Comparison of ENCODE assay signal across 17 cellular contexts in genomic region chr12:89417246-89417977, GRCh38.
DNase-seq lines count a peak whose midpoint lies in the region; ATAC-seq and TF ChIP-seq lines count a peak whose summit lies in the region.
"Had no signal": no experiment of that assay in that cellular context is flagged by ENCODE, and none has a peak within 500 bp of the region (broad histone marks: within the 10 kb centered on the region; RNA-seq: fewer than 3 reads in every experiment).

No MANE protein-coding gene starts in this region.

- peak overlapping the region; percentile 80 to 90 for H4K8ac ChIP-seq in IMR-90 (ENCODE audit: low read depth in 2 of 2, low read length in 2 of 2)

- no peak overlapping the region for H3K27ac Mint-ChIP-seq in activated CD4-positive, alpha-beta T cell treated with anti-CD3 and anti-CD28 coated beads, Interleukin-2, amount 10 ng/mL, durations not matched to agents 24 days and 14 days
- H3K27ac Mint-ChIP-seq: activated CD8-positive, alpha-beta T cell treated with anti-CD3 and anti-CD28 coated beads, Interleukin-2, amount 10 ng/mL, durations not matched to agents 7 days and 5 days; activated naive CD4-positive, alpha-beta T cell treated with anti-CD3 and anti-CD28 coated beads for 36 hours; T-cell had no signal

- no peaks in the 10 kb centered on the region for H3K36me3 ChIP-seq in IMR-90 (ENCODE audit: control insufficient read depth, insufficient read depth, low read length)
- H3K36me3 ChIP-seq in stomach smooth muscle (ENCODE audit: control insufficient read depth in 2 of 2, insufficient read depth in 2 of 2, low read length in 2 of 2): no peaks in the 10 kb centered on the region
- H3K36me3 ChIP-seq: HAP-1, heart left ventricle had no signal

- H3K4me3 ChIP-seq in IMR-90 (ENCODE audit: insufficient read depth, low read depth, low read length) (no peak overlapping the region), fibroblast of villous mesenchyme (ENCODE audit: low read depth, low read length) (no peak overlapping the region), stomach smooth muscle (ENCODE audit: low read length in 2 of 2) (peak overlapping the region; percentile 28 to 40)
- H3K4me3 ChIP-seq: HAP-1, heart left ventricle had no signal

- no peaks in the 10 kb centered on the region for H3K27me3 Mint-ChIP-seq in activated CD4-positive, alpha-beta T cell treated with anti-CD3 and anti-CD28 coated beads, Interleukin-2, amount 10 ng/mL, durations not matched to agents 24 days and 14 days
- H3K27me3 Mint-ChIP-seq: T-cell had no signal

- CTCF ChIA-PET in IMR-90 (lab: Yijun Ruan, JAX): no interaction called here

- H3K27ac ChIP-seq in IMR-90 (ENCODE audit: insufficient read depth, low read length) (peak overlapping the region; percentile 72), stomach smooth muscle (ENCODE audit: low read length) (peak overlapping the region; percentile 12)

- no peak overlapping the region for H3K4me3 Mint-ChIP-seq in activated CD4-positive, alpha-beta T cell treated with anti-CD3 and anti-CD28 coated beads, Interleukin-2, amount 10 ng/mL, durations not matched to agents 24 days and 14 days
- H3K4me3 Mint-ChIP-seq: activated CD8-positive, alpha-beta T cell treated with anti-CD3 and anti-CD28 coated beads, Interleukin-2, amount 10 ng/mL, durations not matched to agents 7 days and 5 days; activated naive CD4-positive, alpha-beta T cell treated with anti-CD3 and anti-CD28 coated beads for 36 hours; T-cell had no signal

- peak overlapping the region; percentile 87 for H3K56ac ChIP-seq in IMR-90 (ENCODE audit: extremely low read depth, insufficient read depth, low read length)

- peaks cover 0 to 25% of the 10 kb centered on the region in 2 experiments; a peak in 2 of 4 replicates for H3K79me1 ChIP-seq in IMR-90 (ENCODE audit: low read depth in 1 of 2, low read length in 2 of 2)

- no peak overlapping the region for H2AFZ ChIP-seq in IMR-90 (replicated peaks; ENCODE audit: low read length, poor library complexity)

- TF ChIP-seq CTCF in IMR-90 (conservative IDR thresholded peaks at IDR 0.05; ENCODE audit: low read depth, low read length) (no peak), fibroblast of villous mesenchyme (IDR thresholded peaks at IDR 0.05; ENCODE audit: insufficient read depth, low read depth, low read length) (no peak)

- H2BK20ac ChIP-seq in IMR-90 (ENCODE audit: low read depth, low read length): peak overlapping the region; percentile 91

- peak; percentile 64 for DNase-seq in IMR-90
- peak; percentile 48 for DNase-seq in amniotic epithelial cell (ENCODE audit: low read depth)
- DNase-seq in fibroblast of villous mesenchyme (ENCODE audit: low read depth): peak; percentile 72
- no peak for DNase-seq in activated CD4-positive, alpha-beta T cell treated with anti-CD3 and anti-CD28 coated beads, Interleukin-2, amount 50 U/mL, for 1 hour
- no peak for DNase-seq in cerebellar cortex (ENCODE audit: low spot score)
- no peak for DNase-seq in iPS-NIHi7 (ENCODE audit: extremely low spot score)
- DNase-seq in activated CD4-positive, alpha-beta T cell treated with anti-CD3 and anti-CD28 coated beads, Interleukin-2, amount 10 ng/mL, durations not matched to agents 24 days and 14 days: no peak
- DNase-seq: activated CD8-positive, alpha-beta T cell treated with anti-CD3 and anti-CD28 coated beads, Interleukin-2, amount 10 ng/mL, durations not matched to agents 7 days and 5 days; activated naive CD4-positive, alpha-beta T cell treated with anti-CD3 and anti-CD28 coated beads for 36 hours; DMS 273 treated with DMSO at 0.1 percent for 48 hours; midbrain; NCI-H1694; substantia nigra; T-cell had no signal

- no peak for TF ChIP-seq RAD21 in IMR-90 (IDR thresholded peaks at IDR 0.05; ENCODE audit: low read length)

- peak overlapping the region; percentile 68; the same call in 1 of the 2 replicates for H3K18ac ChIP-seq in IMR-90 (ENCODE audit: low read depth, low read length)

- H3K4ac ChIP-seq in IMR-90 (ENCODE audit: low read depth, low read length): peak overlapping the region; percentile 91

- WGBS in IMR-90 (ENCODE audit: extremely low coverage in 2 of 2, insufficient read length in 1 of 2), 2 experiments: no CpG with 5 or more reads among the region's 3 CpGs

- H3K4me1 ChIP-seq in IMR-90 (ENCODE audit: control insufficient read depth, insufficient read depth, low read length) (peaks cover 18% of the 10 kb centered on the region), stomach smooth muscle (ENCODE audit: control insufficient read depth, insufficient read depth, low read length) (no peaks in the 10 kb centered on the region)
- H3K4me1 ChIP-seq: HAP-1 had no signal

- H3K4me1 Mint-ChIP-seq in activated CD4-positive, alpha-beta T cell treated with anti-CD3 and anti-CD28 coated beads, Interleukin-2, amount 10 ng/mL, durations not matched to agents 24 days and 14 days: peaks cover 6% of the 10 kb centered on the region
- H3K4me1 Mint-ChIP-seq: T-cell had no signal

- peak overlapping the region; percentile 93 for H2BK15ac ChIP-seq in IMR-90 (ENCODE audit: low read depth, low read length)

- H3K23ac ChIP-seq in IMR-90 (ENCODE audit: low read depth, low read length): peak overlapping the region; percentile 93

- no peak overlapping the region for H2AK9ac ChIP-seq in IMR-90 (replicated peaks; ENCODE audit: low read depth, low read length, poor library complexity)

- H2AK5ac ChIP-seq in IMR-90 (ENCODE audit: low read depth, low read length): peak overlapping the region; percentile 90

- ATAC-seq in IMR-90 (ENCODE audit: low read depth): peak; percentile 73
- ATAC-seq: activated CD8-positive, alpha-beta T cell treated with anti-CD3 and anti-CD28 coated beads, Interleukin-2, amount 10 ng/mL, durations not matched to agents 7 days and 5 days; T-cell had no signal

- no TSS peak for BruUV-seq in IMR-90 (replicated peaks; lab: Mats Ljungman, UMichigan)

- intact Hi-C loops in IMR-90 (cut with micrococcal nuclease): loop anchor here (2.0 to 5.0 kb wide), 2 partner anchors 35 to 65 kb away; partner anchors contain the start of gene DUSP6
- intact Hi-C loops in activated CD4-positive, alpha-beta T cell treated with anti-CD3 and anti-CD28 coated beads, Interleukin-2, amount 10 ng/mL, durations not matched to agents 24 days and 14 days (cut with micrococcal nuclease): no loop called here

- H4K91ac ChIP-seq in IMR-90 (ENCODE audit: insufficient read depth, low read depth, low read length): peak overlapping the region; percentile 87

- peaks cover 23% of the 10 kb centered on the region for H3K9me1 ChIP-seq in IMR-90 (ENCODE audit: insufficient read depth, low read length)

- no peaks in the 10 kb centered on the region for H4K20me1 ChIP-seq in IMR-90 (ENCODE audit: insufficient read depth, low read length)

- dilution Hi-C loops in IMR-90 (cut with HindIII; ENCODE audit: low sequenced_read_pairs, unreplicated experiment): no loop called here

- in situ Hi-C loops in IMR-90 (cut with MboI; ENCODE audit: low sequenced_read_pairs): no loop called here

- peak overlapping the region; percentile 89 for H2BK5ac ChIP-seq in IMR-90 (ENCODE audit: low read depth, low read length, poor library complexity, severe bottlenecking)

- H3K27me3 ChIP-seq in IMR-90 (ENCODE audit: control insufficient read depth, insufficient read depth, low read length) (no peaks in the 10 kb centered on the region), stomach smooth muscle (ENCODE audit: control insufficient read depth in 1 of 2, insufficient read depth in 2 of 2, low read length in 2 of 2) (no peaks in the 10 kb centered on the region)
- H3K27me3 ChIP-seq: heart left ventricle had no signal

- POLR2A ChIA-PET in IMR-90 (lab: Charles Lee; ENCODE audit: unreplicated experiment): no interaction called here

- no peak for TF ChIP-seq POLR2A in IMR-90 (IDR thresholded peaks at IDR 0.05; ENCODE audit: low read depth, low read length)

- H3K9me3 ChIP-seq in IMR-90 (ENCODE audit: control insufficient read depth, insufficient read depth, low read length): no peaks in the 10 kb centered on the region
- H3K9me3 ChIP-seq in stomach smooth muscle (ENCODE audit: control insufficient read depth in 2 of 2, low read length in 2 of 2): no peaks in the 10 kb centered on the region
- H3K9me3 ChIP-seq: HAP-1, heart left ventricle had no signal

- peak overlapping the region; percentile 94 for H3K14ac ChIP-seq in IMR-90 (replicated peaks; ENCODE audit: low read depth, low read length)

- peaks cover 18% of the 10 kb centered on the region for H3K36me3 Mint-ChIP-seq in activated CD4-positive, alpha-beta T cell treated with anti-CD3 and anti-CD28 coated beads, Interleukin-2, amount 10 ng/mL, durations not matched to agents 24 days and 14 days (ENCODE audit: low read depth)

- no peaks in the 10 kb centered on the region for H3K9me3 Mint-ChIP-seq in activated CD4-positive, alpha-beta T cell treated with anti-CD3 and anti-CD28 coated beads, Interleukin-2, amount 10 ng/mL, durations not matched to agents 24 days and 14 days
- H3K9me3 Mint-ChIP-seq: activated naive CD4-positive, alpha-beta T cell treated with anti-CD3 and anti-CD28 coated beads for 36 hours; T-cell had no signal

- H4K5ac ChIP-seq in IMR-90 (ENCODE audit: low read depth, low read length): peak overlapping the region; percentile 26; the same call in 1 of the 2 replicates

- H2BK120ac ChIP-seq in IMR-90 (ENCODE audit: low read depth, low read length): peak overlapping the region; percentile 90

- H3K9ac ChIP-seq in IMR-90 (ENCODE audit: low read depth, low read length): peak overlapping the region; percentile 40; the same call in 1 of the 2 replicates
- peak overlapping the region in 1 of 2 donors; percentile 37 for H3K9ac ChIP-seq in stomach smooth muscle (ENCODE audit: low read length in 2 of 2)

- H3K4me2 ChIP-seq in IMR-90 (ENCODE audit: low read depth, low read length): peak overlapping the region; percentile 65

TF ChIP-seq in IMR-90, 13 proteins besides CTCF, POLR2A, EP300 and RAD21:
- no peak for TF ChIP-seq CHD1 (IDR thresholded peaks at IDR 0.05; ENCODE audit: low read depth, low read length)
- TF ChIP-seq CEBPB (IDR thresholded peaks at IDR 0.05; ENCODE audit: low read depth, low read length): peak; percentile 75

Comparison
In these comparisons a context has a peak if more than half of its experiments do, and no peak if none do; other contexts are left out.
1. DNase-seq: peak in IMR-90 (single experiment), amniotic epithelial cell (single experiment) and fibroblast of villous mesenchyme (single experiment); none in activated CD4-positive, alpha-beta T cell treated with anti-CD3 and anti-CD28 coated beads, Interleukin-2, amount 50 U/mL, for 1 hour (single experiment), cerebellar cortex (single experiment), iPS-NIHi7 (single experiment) and activated CD4-positive, alpha-beta T cell treated with anti-CD3 and anti-CD28 coated beads, Interleukin-2, amount 10 ng/mL, durations not matched to agents 24 days and 14 days (single experiment).
2. H3K4me3 ChIP-seq: peak in stomach smooth muscle (2 of 2); none in IMR-90 (single experiment) and fibroblast of villous mesenchyme (single experiment).